In the genomic region with DNA sequence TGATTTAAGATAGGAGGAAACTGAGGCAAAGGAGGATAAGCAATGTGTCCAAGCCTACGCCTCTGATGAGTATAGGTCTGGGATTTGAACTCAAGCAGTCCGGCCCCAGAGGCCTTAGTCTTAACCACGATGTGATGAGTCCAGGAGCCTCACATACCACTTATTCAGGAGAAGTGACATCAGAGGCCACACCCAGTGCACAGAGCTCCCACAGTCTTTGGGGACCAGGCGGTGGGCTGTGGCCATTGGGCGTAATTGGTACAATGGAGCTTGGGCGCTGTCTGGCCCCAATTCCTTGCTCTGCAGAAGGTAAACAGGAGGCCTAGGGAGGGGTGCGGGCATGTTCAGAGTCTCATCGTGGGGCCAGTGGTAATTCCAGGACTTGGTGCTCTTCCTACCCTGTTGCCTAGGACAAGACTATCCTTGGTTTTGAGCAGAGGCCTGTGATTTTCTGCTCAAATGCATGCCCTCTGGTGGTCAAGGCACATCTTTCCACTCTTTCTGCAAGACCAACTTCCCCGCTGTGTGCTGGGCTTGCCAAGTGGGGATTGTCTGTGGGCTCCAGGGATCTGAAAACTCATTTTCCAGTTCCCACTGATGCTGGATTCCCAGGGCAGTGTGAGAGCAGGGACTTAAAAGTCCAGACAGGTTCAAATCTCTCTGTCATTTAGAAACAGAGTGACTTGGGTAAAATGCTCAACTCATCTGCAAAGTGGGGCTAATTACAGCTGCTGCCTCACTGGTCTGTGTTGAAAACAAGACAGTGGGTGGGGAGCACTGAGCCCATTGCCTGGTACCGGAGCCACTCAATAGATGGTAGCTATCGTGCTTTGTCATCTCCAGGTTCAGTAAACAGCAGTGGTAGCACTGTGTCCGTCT, we compare ENCODE assay signal across 8 cellular contexts. TPM values are rescaled to one million over a fixed set of nuclear protein-coding genes. Genes with fewer than 3 reads are reported as not detected.
DNase-seq lines count a peak whose midpoint lies in the region; ATAC-seq and TF ChIP-seq lines count a peak whose summit lies in the region.

No MANE protein-coding gene starts in this region.

- no peak overlapping the region for H3K27ac ChIP-seq in AG04450 (ENCODE audit: low read depth, low read length)
- peak overlapping the region; percentile 11 to 31 (median 22) for H3K27ac ChIP-seq in sigmoid colon

- in situ Hi-C loops in astrocyte of the spinal cord (cut with HindIII; ENCODE audit: low sequenced_read_pairs) = no loop called here

- ATAC-seq in HG03135 (IDR thresholded peaks at IDR 0.05; ENCODE audit: unreplicated experiment) = no peak

- H3K36me3 ChIP-seq in sigmoid colon = peaks cover 5 to 29% (median 17%) of the 10 kb centered on the region in 4 donors

- DNase-seq in AG04450 (ENCODE audit: low read depth, low spot score) = peak; percentile 63
- peak; percentile 75 for DNase-seq in GM10248 (ENCODE audit: extremely low spot score)
- DNase-seq in NCI-H460 (ENCODE audit: extremely low read depth, low read depth) = peak; percentile 50
- peak; percentile 79 for DNase-seq in astrocyte of the spinal cord (ENCODE audit: low read depth, low spot score)
- peak; percentile 67 to 85 for DNase-seq in hippocampal formation (lab: John Stamatoyannopoulos, UW)
- DNase-seq in sigmoid colon = no peak
- DNase-seq in activated CD4-positive, CD25-positive, alpha-beta regulatory T cell treated with anti-CD3 and anti-CD28 coated beads, Interleukin-2, amount 50 U/mL, for 72 hours = no peak

- CTCF ChIA-PET in AG04450 (lab: Charles Lee) (interaction anchor here (0.9 to 4.4 kb wide), 14 partner anchors 10 to 95 kb away, joined by 3 to 63 read pairs (median 4); no protein-coding TSS in a partner anchor), GM10248 (lab: Yijun Ruan, JAX) (interaction anchor here (1.0 to 5.7 kb wide), 14 partner anchors 11 to 125 kb away, joined by 3 to 43 read pairs (median 5); a partner anchor contains a TSS)

- TF ChIP-seq POLR2A in sigmoid colon (IDR thresholded peaks at IDR 0.05) = no peak

- TF ChIP-seq CTCF in AG04450 (IDR thresholded peaks at IDR 0.05; ENCODE audit: low read depth, low read length) (peak; percentile 74), GM10248 (IDR thresholded peaks at IDR 0.05; ENCODE audit: control extremely low read depth, extremely low read depth, low read depth, missing control alignments) (peak; percentile 44), astrocyte of the spinal cord (IDR thresholded peaks at IDR 0.05; ENCODE audit: low read depth, low read length) (peak; percentile 78), sigmoid colon (IDR thresholded peaks at IDR 0.05) (peak; percentile 49 to 68 (median 64))

- H3K27me3 ChIP-seq in AG04450 (ENCODE audit: control insufficient read depth, insufficient read depth, low read length) (no peaks in the 10 kb centered on the region), sigmoid colon (no peaks in the 10 kb centered on the region)

- POLR2A ChIA-PET in AG04450 (lab: Yijun Ruan, JAX) = interaction anchor here (1.0 kb wide), 1 partner anchor 34 kb away, joined by 3 read pairs; no protein-coding TSS in a partner anchor
- POLR2A ChIA-PET in GM10248 (lab: Yijun Ruan, JAX) = no interaction called here

- no peak for TF ChIP-seq EP300 in sigmoid colon (IDR thresholded peaks at IDR 0.05)

- WGBS in sigmoid colon, 2 donors = 73 to 81% methylated on average over 12 of the region's 12 CpGs

- H3K4me3 ChIP-seq in AG04450 (ENCODE audit: low read depth, low read length) (no peak overlapping the region), astrocyte of the spinal cord (ENCODE audit: low read depth, low read length) (no peak overlapping the region), sigmoid colon (no peak overlapping the region)

- no peaks in the 10 kb centered on the region; the same call in 1 of the 2 replicates for H3K9me3 ChIP-seq in AG04450 (ENCODE audit: control insufficient read depth, insufficient read depth, low read length)
- no peaks in the 10 kb centered on the region for H3K9me3 ChIP-seq in sigmoid colon

- intact Hi-C loops in sigmoid colon (cut with DNase I) = loop anchor here (1.0 kb wide), 2 partner anchors 34 to 64 kb away; no protein-coding TSS in a partner anchor

- H3K4me1 ChIP-seq in sigmoid colon = peaks cover 0 to 78% (median 54%) of the 10 kb centered on the region in 4 donors

RNA-seq across cellular contexts. Expression of a gene that starts 15.8 kb away (rescaled TPM):
- polyA plus RNA-seq in AG04450 (2011; rRNA removed) (52.2 and 63.2 TPM in 2 replicates), sigmoid colon (10 to 100 TPM in 2 of 3 donors, 1 to 10 TPM in 1; 5.4 to 39.4 (median 13.9) TPM)
- polyA minus RNA-seq in AG04450 (2011; rRNA and poly(A)+ RNA removed) = 69.4 and 93.7 TPM in 2 replicates
- total RNA-seq in NCI-H460 (2014; rRNA removed; shearing (Covaris generic)) = 19.5 and 20.8 TPM in 2 replicates
- 13.7 and 39.2 TPM in 2 replicates for polyA plus RNA-seq in NCI-H460 (2014; cell fraction: nucleus; rRNA removed)
- 10 to 100 TPM; 26.5 to 74.8 (median 43.7) TPM for total RNA-seq in sigmoid colon

Comparison
In these comparisons a context has a peak if more than half of its experiments do, and no peak if none do; other contexts are left out.
1. DNase-seq: peak in AG04450 (single experiment), GM10248 (single experiment), NCI-H460 (single experiment), astrocyte of the spinal cord (single experiment) and hippocampal formation (2 of 2); none in sigmoid colon (single experiment) and activated CD4-positive, CD25-positive, alpha-beta regulatory T cell treated with anti-CD3 and anti-CD28 coated beads, Interleukin-2, amount 50 U/mL, for 72 hours (single experiment).
2. Peak in every context shown above with its lines, with median percentiles within 50 percentile points of each other: CTCF ChIP-seq.